Comparison of ENCODE assay signal across 2 cellular contexts in the genomic region with DNA sequence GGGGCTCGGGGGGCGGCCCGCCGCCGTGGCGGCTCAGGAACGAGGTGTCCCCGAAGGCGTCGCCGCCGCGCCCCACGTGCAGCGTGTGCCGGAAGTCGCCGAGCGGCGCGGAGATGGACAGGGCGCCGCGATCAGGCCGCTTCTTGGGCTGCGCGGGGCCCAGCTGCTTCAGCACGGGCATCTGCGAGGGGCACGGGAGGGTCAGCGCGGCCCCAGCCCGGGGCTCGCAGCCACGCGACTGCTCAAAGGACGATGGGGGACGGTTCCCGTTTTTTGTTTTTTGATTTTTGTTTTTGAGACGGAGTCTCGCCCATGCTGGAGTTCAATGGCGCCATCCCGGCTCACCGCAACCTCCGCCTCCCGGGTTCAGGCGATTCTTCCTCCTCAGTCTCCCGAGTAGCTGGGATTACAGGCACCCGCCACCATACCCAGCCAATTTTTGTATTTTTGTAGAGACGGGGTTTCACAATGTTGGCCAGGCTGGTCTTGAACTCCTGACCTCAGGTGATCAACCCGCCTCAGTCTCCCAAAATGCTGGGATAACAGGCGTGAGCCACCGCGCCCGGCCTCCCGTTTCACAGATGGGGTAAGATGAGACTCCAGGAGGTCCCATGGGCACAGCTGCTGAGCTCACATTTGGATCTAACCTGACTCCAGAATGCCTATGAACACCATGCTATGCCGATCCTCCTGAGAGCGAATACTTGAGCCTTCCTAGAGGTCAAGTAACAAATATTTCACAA.
TF ChIP-seq lines count a peak whose summit lies in the region.

No MANE protein-coding gene starts in this region.

TF ChIP-seq in K562, 482 proteins besides CTCF, POLR2A, EP300 and RAD21 (continues in another document):
- TF ChIP-seq ZNF780A (CRISPR knock-in tag; IDR thresholded peaks at IDR 0.05) (no peak), PCBP1 (IDR thresholded peaks at IDR 0.05; ENCODE audit: low read depth, low read length, poor library complexity, severe bottlenecking) (peak; percentile 57), NR3C1 (CRISPR knock-in tag; IDR thresholded peaks at IDR 0.05) (0 out of 2 replicates have a peak, but pooled peaks have one; percentile 10), ARHGAP35 (IDR thresholded peaks at IDR 0.05; ENCODE audit: partially characterized antibody) (no peak), ZNF121 (CRISPR knock-in tag; conservative IDR thresholded peaks at IDR 0.05) (no peak), U2AF1 (optimal IDR thresholded peaks at IDR 0.05; ENCODE audit: low read depth, low read length) (peak; percentile 21), GABPA (tag; conservative IDR thresholded peaks at IDR 0.05; ENCODE audit: low read depth) (peak; percentile 6; the same call in 1 of the 2 replicates), PPARD (CRISPR knock-in tag; IDR thresholded peaks at IDR 0.05) (no peak), RFX1 (IDR thresholded peaks at IDR 0.05) (no peak)
- TF ChIP-seq, protein P1, sequence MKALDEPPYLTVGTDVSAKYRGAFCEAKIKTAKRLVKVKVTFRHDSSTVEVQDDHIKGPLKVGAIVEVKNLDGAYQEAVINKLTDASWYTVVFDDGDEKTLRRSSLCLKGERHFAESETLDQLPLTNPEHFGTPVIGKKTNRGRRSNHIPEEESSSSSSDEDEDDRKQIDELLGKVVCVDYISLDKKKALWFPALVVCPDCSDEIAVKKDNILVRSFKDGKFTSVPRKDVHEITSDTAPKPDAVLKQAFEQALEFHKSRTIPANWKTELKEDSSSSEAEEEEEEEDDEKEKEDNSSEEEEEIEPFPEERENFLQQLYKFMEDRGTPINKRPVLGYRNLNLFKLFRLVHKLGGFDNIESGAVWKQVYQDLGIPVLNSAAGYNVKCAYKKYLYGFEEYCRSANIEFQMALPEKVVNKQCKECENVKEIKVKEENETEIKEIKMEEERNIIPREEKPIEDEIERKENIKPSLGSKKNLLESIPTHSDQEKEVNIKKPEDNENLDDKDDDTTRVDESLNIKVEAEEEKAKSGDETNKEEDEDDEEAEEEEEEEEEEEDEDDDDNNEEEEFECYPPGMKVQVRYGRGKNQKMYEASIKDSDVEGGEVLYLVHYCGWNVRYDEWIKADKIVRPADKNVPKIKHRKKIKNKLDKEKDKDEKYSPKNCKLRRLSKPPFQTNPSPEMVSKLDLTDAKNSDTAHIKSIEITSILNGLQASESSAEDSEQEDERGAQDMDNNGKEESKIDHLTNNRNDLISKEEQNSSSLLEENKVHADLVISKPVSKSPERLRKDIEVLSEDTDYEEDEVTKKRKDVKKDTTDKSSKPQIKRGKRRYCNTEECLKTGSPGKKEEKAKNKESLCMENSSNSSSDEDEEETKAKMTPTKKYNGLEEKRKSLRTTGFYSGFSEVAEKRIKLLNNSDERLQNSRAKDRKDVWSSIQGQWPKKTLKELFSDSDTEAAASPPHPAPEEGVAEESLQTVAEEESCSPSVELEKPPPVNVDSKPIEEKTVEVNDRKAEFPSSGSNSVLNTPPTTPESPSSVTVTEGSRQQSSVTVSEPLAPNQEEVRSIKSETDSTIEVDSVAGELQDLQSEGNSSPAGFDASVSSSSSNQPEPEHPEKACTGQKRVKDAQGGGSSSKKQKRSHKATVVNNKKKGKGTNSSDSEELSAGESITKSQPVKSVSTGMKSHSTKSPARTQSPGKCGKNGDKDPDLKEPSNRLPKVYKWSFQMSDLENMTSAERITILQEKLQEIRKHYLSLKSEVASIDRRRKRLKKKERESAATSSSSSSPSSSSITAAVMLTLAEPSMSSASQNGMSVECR (CRISPR knock-in tag; IDR thresholded peaks at IDR 0.05), result 0 out of 2 replicates have a peak, but pooled peaks have one; percentile 3
- TF ChIP-seq, protein P2, sequence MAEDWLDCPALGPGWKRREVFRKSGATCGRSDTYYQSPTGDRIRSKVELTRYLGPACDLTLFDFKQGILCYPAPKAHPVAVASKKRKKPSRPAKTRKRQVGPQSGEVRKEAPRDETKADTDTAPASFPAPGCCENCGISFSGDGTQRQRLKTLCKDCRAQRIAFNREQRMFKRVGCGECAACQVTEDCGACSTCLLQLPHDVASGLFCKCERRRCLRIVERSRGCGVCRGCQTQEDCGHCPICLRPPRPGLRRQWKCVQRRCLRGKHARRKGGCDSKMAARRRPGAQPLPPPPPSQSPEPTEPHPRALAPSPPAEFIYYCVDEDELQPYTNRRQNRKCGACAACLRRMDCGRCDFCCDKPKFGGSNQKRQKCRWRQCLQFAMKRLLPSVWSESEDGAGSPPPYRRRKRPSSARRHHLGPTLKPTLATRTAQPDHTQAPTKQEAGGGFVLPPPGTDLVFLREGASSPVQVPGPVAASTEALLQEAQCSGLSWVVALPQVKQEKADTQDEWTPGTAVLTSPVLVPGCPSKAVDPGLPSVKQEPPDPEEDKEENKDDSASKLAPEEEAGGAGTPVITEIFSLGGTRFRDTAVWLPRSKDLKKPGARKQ (CRISPR knock-in tag; IDR thresholded peaks at IDR 0.05), result 0 out of 2 replicates have a peak, but pooled peaks have one; percentile 25
- TF ChIP-seq, protein P3, sequence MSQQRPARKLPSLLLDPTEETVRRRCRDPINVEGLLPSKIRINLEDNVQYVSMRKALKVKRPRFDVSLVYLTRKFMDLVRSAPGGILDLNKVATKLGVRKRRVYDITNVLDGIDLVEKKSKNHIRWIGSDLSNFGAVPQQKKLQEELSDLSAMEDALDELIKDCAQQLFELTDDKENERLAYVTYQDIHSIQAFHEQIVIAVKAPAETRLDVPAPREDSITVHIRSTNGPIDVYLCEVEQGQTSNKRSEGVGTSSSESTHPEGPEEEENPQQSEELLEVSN (IDR thresholded peaks at IDR 0.05; ENCODE audit: borderline replicate concordance in 1 of 2, extremely low read depth in 1 of 2, insufficient read depth in 1 of 2, insufficient read length in 1 of 2, low read depth in 1 of 2, low read length in 1 of 2, poor library complexity in 1 of 2, severe bottlenecking in 1 of 2), result peak; percentile 65
- TF ChIP-seq, protein P4, sequence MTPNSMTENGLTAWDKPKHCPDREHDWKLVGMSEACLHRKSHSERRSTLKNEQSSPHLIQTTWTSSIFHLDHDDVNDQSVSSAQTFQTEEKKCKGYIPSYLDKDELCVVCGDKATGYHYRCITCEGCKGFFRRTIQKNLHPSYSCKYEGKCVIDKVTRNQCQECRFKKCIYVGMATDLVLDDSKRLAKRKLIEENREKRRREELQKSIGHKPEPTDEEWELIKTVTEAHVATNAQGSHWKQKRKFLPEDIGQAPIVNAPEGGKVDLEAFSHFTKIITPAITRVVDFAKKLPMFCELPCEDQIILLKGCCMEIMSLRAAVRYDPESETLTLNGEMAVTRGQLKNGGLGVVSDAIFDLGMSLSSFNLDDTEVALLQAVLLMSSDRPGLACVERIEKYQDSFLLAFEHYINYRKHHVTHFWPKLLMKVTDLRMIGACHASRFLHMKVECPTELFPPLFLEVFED (CRISPR knock-in tag; conservative IDR thresholded peaks at IDR 0.05), result no peak
- TF ChIP-seq, protein P5, sequence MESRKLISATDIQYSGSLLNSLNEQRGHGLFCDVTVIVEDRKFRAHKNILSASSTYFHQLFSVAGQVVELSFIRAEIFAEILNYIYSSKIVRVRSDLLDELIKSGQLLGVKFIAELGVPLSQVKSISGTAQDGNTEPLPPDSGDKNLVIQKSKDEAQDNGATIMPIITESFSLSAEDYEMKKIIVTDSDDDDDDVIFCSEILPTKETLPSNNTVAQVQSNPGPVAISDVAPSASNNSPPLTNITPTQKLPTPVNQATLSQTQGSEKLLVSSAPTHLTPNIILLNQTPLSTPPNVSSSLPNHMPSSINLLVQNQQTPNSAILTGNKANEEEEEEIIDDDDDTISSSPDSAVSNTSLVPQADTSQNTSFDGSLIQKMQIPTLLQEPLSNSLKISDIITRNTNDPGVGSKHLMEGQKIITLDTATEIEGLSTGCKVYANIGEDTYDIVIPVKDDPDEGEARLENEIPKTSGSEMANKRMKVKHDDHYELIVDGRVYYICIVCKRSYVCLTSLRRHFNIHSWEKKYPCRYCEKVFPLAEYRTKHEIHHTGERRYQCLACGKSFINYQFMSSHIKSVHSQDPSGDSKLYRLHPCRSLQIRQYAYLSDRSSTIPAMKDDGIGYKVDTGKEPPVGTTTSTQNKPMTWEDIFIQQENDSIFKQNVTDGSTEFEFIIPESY (CRISPR knock-in tag; IDR thresholded peaks at IDR 0.05), result peak; percentile 83; the same call in 1 of the 2 replicates

TF ChIP-seq in SK-N-SH, 30 proteins besides CTCF, POLR2A, EP300 and RAD21:
- TF ChIP-seq, protein P6, sequence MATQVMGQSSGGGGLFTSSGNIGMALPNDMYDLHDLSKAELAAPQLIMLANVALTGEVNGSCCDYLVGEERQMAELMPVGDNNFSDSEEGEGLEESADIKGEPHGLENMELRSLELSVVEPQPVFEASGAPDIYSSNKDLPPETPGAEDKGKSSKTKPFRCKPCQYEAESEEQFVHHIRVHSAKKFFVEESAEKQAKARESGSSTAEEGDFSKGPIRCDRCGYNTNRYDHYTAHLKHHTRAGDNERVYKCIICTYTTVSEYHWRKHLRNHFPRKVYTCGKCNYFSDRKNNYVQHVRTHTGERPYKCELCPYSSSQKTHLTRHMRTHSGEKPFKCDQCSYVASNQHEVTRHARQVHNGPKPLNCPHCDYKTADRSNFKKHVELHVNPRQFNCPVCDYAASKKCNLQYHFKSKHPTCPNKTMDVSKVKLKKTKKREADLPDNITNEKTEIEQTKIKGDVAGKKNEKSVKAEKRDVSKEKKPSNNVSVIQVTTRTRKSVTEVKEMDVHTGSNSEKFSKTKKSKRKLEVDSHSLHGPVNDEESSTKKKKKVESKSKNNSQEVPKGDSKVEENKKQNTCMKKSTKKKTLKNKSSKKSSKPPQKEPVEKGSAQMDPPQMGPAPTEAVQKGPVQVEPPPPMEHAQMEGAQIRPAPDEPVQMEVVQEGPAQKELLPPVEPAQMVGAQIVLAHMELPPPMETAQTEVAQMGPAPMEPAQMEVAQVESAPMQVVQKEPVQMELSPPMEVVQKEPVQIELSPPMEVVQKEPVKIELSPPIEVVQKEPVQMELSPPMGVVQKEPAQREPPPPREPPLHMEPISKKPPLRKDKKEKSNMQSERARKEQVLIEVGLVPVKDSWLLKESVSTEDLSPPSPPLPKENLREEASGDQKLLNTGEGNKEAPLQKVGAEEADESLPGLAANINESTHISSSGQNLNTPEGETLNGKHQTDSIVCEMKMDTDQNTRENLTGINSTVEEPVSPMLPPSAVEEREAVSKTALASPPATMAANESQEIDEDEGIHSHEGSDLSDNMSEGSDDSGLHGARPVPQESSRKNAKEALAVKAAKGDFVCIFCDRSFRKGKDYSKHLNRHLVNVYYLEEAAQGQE (IDR thresholded peaks at IDR 0.05; ENCODE audit: low read depth, low read length), result no peak
- TF ChIP-seq, protein P7, sequence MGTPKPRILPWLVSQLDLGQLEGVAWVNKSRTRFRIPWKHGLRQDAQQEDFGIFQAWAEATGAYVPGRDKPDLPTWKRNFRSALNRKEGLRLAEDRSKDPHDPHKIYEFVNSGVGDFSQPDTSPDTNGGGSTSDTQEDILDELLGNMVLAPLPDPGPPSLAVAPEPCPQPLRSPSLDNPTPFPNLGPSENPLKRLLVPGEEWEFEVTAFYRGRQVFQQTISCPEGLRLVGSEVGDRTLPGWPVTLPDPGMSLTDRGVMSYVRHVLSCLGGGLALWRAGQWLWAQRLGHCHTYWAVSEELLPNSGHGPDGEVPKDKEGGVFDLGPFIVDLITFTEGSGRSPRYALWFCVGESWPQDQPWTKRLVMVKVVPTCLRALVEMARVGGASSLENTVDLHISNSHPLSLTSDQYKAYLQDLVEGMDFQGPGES (IDR thresholded peaks at IDR 0.05; ENCODE audit: low read depth, low read length), result no peak
- TF ChIP-seq CHD2 (IDR thresholded peaks at IDR 0.05; ENCODE audit: low read length, partially characterized antibody), result no peak
- no peak for TF ChIP-seq GATA2 (CRISPR knock-in tag; IDR thresholded peaks at IDR 0.05)
- TF ChIP-seq RXRA (IDR thresholded peaks at IDR 0.05; ENCODE audit: borderline replicate concordance, low read depth), result no peak
- no peak for TF ChIP-seq FOXJ3 (CRISPR knock-in tag; IDR thresholded peaks at IDR 0.05)
- TF ChIP-seq, protein P8, sequence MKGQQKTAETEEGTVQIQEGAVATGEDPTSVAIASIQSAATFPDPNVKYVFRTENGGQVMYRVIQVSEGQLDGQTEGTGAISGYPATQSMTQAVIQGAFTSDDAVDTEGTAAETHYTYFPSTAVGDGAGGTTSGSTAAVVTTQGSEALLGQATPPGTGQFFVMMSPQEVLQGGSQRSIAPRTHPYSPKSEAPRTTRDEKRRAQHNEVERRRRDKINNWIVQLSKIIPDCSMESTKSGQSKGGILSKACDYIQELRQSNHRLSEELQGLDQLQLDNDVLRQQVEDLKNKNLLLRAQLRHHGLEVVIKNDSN (IDR thresholded peaks at IDR 0.05; ENCODE audit: borderline replicate concordance, low read depth), result no peak
- TF ChIP-seq NRF1 (IDR thresholded peaks at IDR 0.05; ENCODE audit: low read depth, low read length), result no peak
- no peak for TF ChIP-seq TAF1 (IDR thresholded peaks at IDR 0.05; ENCODE audit: borderline replicate concordance, low read depth, low read length)
- no peak for TF ChIP-seq FOXM1 (IDR thresholded peaks at IDR 0.05; ENCODE audit: low read depth)
- TF ChIP-seq TCF12 (IDR thresholded peaks at IDR 0.05), result no peak
- no peak for TF ChIP-seq SIN3A (IDR thresholded peaks at IDR 0.05; ENCODE audit: borderline replicate concordance, low read depth, low read length)
- no peak for TF ChIP-seq RFX5 (IDR thresholded peaks at IDR 0.05; ENCODE audit: low read length)
- TF ChIP-seq SMC3 (IDR thresholded peaks at IDR 0.05; ENCODE audit: low read depth, low read length), result no peak
- TF ChIP-seq, protein P5 (IDR thresholded peaks at IDR 0.05; ENCODE audit: borderline replicate concordance, low read depth), result no peak
